ENCODE assay signal across 12 cellular contexts in genomic region chr5:74642543-74642863, GRCh38. TPM values are rescaled to one million over a fixed set of nuclear protein-coding genes. Genes with fewer than 3 reads are reported as not detected.
DNase-seq lines count a peak whose midpoint lies in the region; ATAC-seq, FAIRE-seq and TF ChIP-seq lines count a peak whose summit lies in the region.
"Had no signal": no experiment of that assay in that cellular context is flagged by ENCODE, and none has a peak within 500 bp of the region (broad histone marks: within the 10 kb centered on the region; RNA-seq: fewer than 3 reads in every experiment).

No MANE protein-coding gene starts in this region.

- peaks cover 27% of the 10 kb centered on the region for H3K27me3 Mint-ChIP-seq in activated CD4-positive, alpha-beta T cell treated with anti-CD3 and anti-CD28 coated beads, Interleukin-2, amount 10 ng/mL, durations not matched to agents 7 days and 5 days

- BruUV-seq in K562 (replicated peaks; lab: Mats Ljungman, UMichigan): no TSS peak

- no peaks in the 10 kb centered on the region for H4K20me1 ChIP-seq in K562 (replicated peaks; ENCODE audit: control insufficient read depth, insufficient read depth, low read length)

- H3K27ac Mint-ChIP-seq in stimulated activated effector memory CD8-positive, alpha-beta T cell treated with anti-CD3 and anti-CD28 coated beads, Interleukin-12 subunit alpha, Interleukin-12 subunit beta, amount 100 ng/mL, for 72 hours: no peak overlapping the region
- no peak overlapping the region for H3K27ac Mint-ChIP-seq in activated CD4-positive, alpha-beta T cell treated with anti-CD3 and anti-CD28 coated beads, Interleukin-2, amount 10 ng/mL, durations not matched to agents 7 days and 5 days

- H3K9me3 ChIP-seq in K562 (replicated peaks; ENCODE audit: control insufficient read depth, insufficient read depth, low read depth, low read length) (no peaks in the 10 kb centered on the region), right lobe of liver (no peaks in the 10 kb centered on the region)
- H3K9me3 ChIP-seq: transverse colon had no signal

- CTCF ChIA-PET in K562 (lab: Yijun Ruan, JAX; ENCODE audit: low intra/inter-chr PET ratio): interaction anchor here (1.1 kb wide), 1 partner anchor 740 kb away, joined by 3 read pairs; no protein-coding TSS in a partner anchor
- CTCF ChIA-PET in activated CD4-positive, alpha-beta T cell treated with anti-CD3 and anti-CD28 coated beads, Interleukin-2, amount 10 ng/mL, durations not matched to agents 7 days and 5 days (lab: Charles Lee): interaction anchor here (3.5 kb wide), 1 partner anchor 9 kb away, joined by 10 read pairs; no protein-coding TSS in a partner anchor

- H3K4me3 ChIP-seq in K562 (no peak overlapping the region), right lobe of liver (no peak overlapping the region)

- peaks cover 17 to 42% of the 10 kb centered on the region in 2 experiments; a peak in 4 of 5 replicates for H3K27me3 ChIP-seq in K562 (ENCODE audit: control insufficient read depth in 2 of 2, insufficient read depth in 2 of 2, low read length in 2 of 2)
- no peaks in the 10 kb centered on the region for H3K27me3 ChIP-seq in right lobe of liver
- H3K27me3 ChIP-seq: transverse colon had no signal

- TF ChIP-seq RAD21 in K562 (CRISPR knock-in tag; conservative IDR thresholded peaks at IDR 0.05 in 1 of 2, IDR thresholded peaks at IDR 0.05 in 1 of 2): no peak

- no peaks in the 10 kb centered on the region for H3K9me3 Mint-ChIP-seq in stimulated activated effector memory CD8-positive, alpha-beta T cell treated with anti-CD3 and anti-CD28 coated beads, Interleukin-12 subunit alpha, Interleukin-12 subunit beta, amount 100 ng/mL, for 72 hours
- H3K9me3 Mint-ChIP-seq in activated CD4-positive, alpha-beta T cell treated with anti-CD3 and anti-CD28 coated beads, Interleukin-2, amount 10 ng/mL, durations not matched to agents 7 days and 5 days: no peaks in the 10 kb centered on the region
- H3K9me3 Mint-ChIP-seq: natural killer cell had no signal

- no peak for TF ChIP-seq CTCF in K562 (IDR thresholded peaks at IDR 0.05 in 2 of 3, conservative IDR thresholded peaks at IDR 0.05 in 1 of 3; ENCODE audit: insufficient read depth in 2 of 3, low read depth in 1 of 3, low read length in 3 of 3)
- no peak for TF ChIP-seq CTCF in right lobe of liver (IDR thresholded peaks at IDR 0.05)

- WGBS in K562 (ENCODE audit: insufficient coverage, low coverage, missing lambda C conversion rate): 22% methylated on average over 6 of the region's 6 CpGs
- 59% methylated on average over 5 of the region's 6 CpGs for WGBS in right lobe of liver (ENCODE audit: insufficient coverage, low coverage, low lambda C conversion rate, missing lambda C conversion rate)

- H3K27ac ChIP-seq in K562 (ENCODE audit: extremely low read depth, low read depth, low read length) (no peak overlapping the region), right lobe of liver (peak overlapping the region in 2 of 3 donors; percentile 91 to 92)

- no peak overlapping the region for H3K4me2 ChIP-seq in K562 (ENCODE audit: insufficient read depth, low read length)

- in situ Hi-C loops in K562 (cut with MboI): loop anchor here (25.0 kb wide), 1 partner anchor 605 kb away; no protein-coding TSS in a partner anchor

- peaks cover 5% of the 10 kb centered on the region for H3K36me3 Mint-ChIP-seq in stimulated activated effector memory CD8-positive, alpha-beta T cell treated with anti-CD3 and anti-CD28 coated beads, Interleukin-12 subunit alpha, Interleukin-12 subunit beta, amount 100 ng/mL, for 72 hours
- no peaks in the 10 kb centered on the region for H3K36me3 Mint-ChIP-seq in activated CD4-positive, alpha-beta T cell treated with anti-CD3 and anti-CD28 coated beads, Interleukin-2, amount 10 ng/mL, durations not matched to agents 7 days and 5 days (ENCODE audit: low read depth)
- H3K36me3 Mint-ChIP-seq: natural killer cell had no signal

- TF ChIP-seq POLR2A in K562 (conservative IDR thresholded peaks at IDR 0.05): no peak
- TF ChIP-seq POLR2A in right lobe of liver (IDR thresholded peaks at IDR 0.05): no peak

- H3K4me1 Mint-ChIP-seq in stimulated activated effector memory CD8-positive, alpha-beta T cell treated with anti-CD3 and anti-CD28 coated beads, Interleukin-12 subunit alpha, Interleukin-12 subunit beta, amount 100 ng/mL, for 72 hours: peaks cover 41% of the 10 kb centered on the region
- H3K4me1 Mint-ChIP-seq in activated CD4-positive, alpha-beta T cell treated with anti-CD3 and anti-CD28 coated beads, Interleukin-2, amount 10 ng/mL, durations not matched to agents 7 days and 5 days: peaks cover 36% of the 10 kb centered on the region

- no peaks in the 10 kb centered on the region for H3K9me1 ChIP-seq in K562 (ENCODE audit: control insufficient read depth, insufficient read depth, low read length)

- intact Hi-C loops in K562 (cut with micrococcal nuclease): loop anchor here (5.0 kb wide), 2 partner anchors 250 to 430 kb away; no protein-coding TSS in a partner anchor
- intact Hi-C loops in right lobe of liver (cut with DNase I): loop anchor here (10.0 kb wide), 2 partner anchors 228 to 738 kb away; no protein-coding TSS in a partner anchor

- FAIRE-seq in K562 (lab: Jason Lieb, UNC): no peak
- FAIRE-seq: frontal cortex, kidney had no signal

- POLR2A ChIA-PET in K562 (lab: Yijun Ruan, JAX): interaction anchor here (0.6 kb wide), 1 partner anchor 512 kb away, joined by 3 read pairs; no protein-coding TSS in a partner anchor
- POLR2A ChIA-PET in activated CD4-positive, alpha-beta T cell treated with anti-CD3 and anti-CD28 coated beads, Interleukin-2, amount 10 ng/mL, durations not matched to agents 7 days and 5 days (lab: Charles Lee): interaction anchor here (0.6 kb wide), 1 partner anchor 431 kb away, joined by 3 read pairs; no protein-coding TSS in a partner anchor

- H3K36me3 ChIP-seq in K562 (ENCODE audit: control insufficient read depth, insufficient read depth, low read length): no peaks in the 10 kb centered on the region
- no peaks in the 10 kb centered on the region for H3K36me3 ChIP-seq in right lobe of liver
- H3K36me3 ChIP-seq: transverse colon had no signal

- no peak for ATAC-seq in K562
- no peak for ATAC-seq in right lobe of liver
- ATAC-seq in stimulated activated effector memory CD8-positive, alpha-beta T cell treated with anti-CD3 and anti-CD28 coated beads, Interleukin-12 subunit alpha, Interleukin-12 subunit beta, amount 100 ng/mL, for 72 hours: no peak
- ATAC-seq: natural killer cell had no signal

- peak overlapping the region; percentile 14; the same call in 1 of the 2 replicates for H2AFZ ChIP-seq in K562 (ENCODE audit: low read depth, low read length)

- TF ChIP-seq EP300 in K562 (IDR thresholded peaks at IDR 0.05; ENCODE audit: low read length): no peak

- no peaks in the 10 kb centered on the region for H3K79me2 ChIP-seq in K562 (ENCODE audit: control insufficient read depth, insufficient read depth, low read length)

- H3K9ac ChIP-seq in K562 (ENCODE audit: insufficient read depth in 1 of 2, low read depth in 2 of 2, low read length in 2 of 2): no peak overlapping the region

- peak overlapping the region; percentile 85 for H3K4me3 Mint-ChIP-seq in stimulated activated effector memory CD8-positive, alpha-beta T cell treated with anti-CD3 and anti-CD28 coated beads, Interleukin-12 subunit alpha, Interleukin-12 subunit beta, amount 100 ng/mL, for 72 hours
- H3K4me3 Mint-ChIP-seq in activated CD4-positive, alpha-beta T cell treated with anti-CD3 and anti-CD28 coated beads, Interleukin-2, amount 10 ng/mL, durations not matched to agents 7 days and 5 days: no peak overlapping the region

- H3K4me1 ChIP-seq in K562 (replicated peaks in 1 of 2; ENCODE audit: control insufficient read depth in 2 of 2, insufficient read depth in 2 of 2, low read length in 2 of 2) (peaks cover 9 to 19% of the 10 kb centered on the region in 2 experiments; a peak in 3 of 5 replicates), right lobe of liver (peaks cover 0 to 15% (median 0%) of the 10 kb centered on the region in 4 donors)

- peak; percentile 29 for DNase-seq in NCI-H748 (lab: John Stamatoyannopoulos, UW; ENCODE audit: unreplicated experiment)
- DNase-seq in NCI-H748 treated with DMSO at 0.1 percent for 48 hours (lab: John Stamatoyannopoulos, UW): no peak
- DNase-seq in K562 (ENCODE audit: extremely low read depth in 1 of 4, low spot score in 3 of 4): no peak
- no peak for DNase-seq in right lobe of liver
- DNase-seq in stimulated activated effector memory CD8-positive, alpha-beta T cell treated with anti-CD3 and anti-CD28 coated beads, Interleukin-12 subunit alpha, Interleukin-12 subunit beta, amount 100 ng/mL, for 72 hours (ENCODE audit: low spot score in 2 of 2): no peak
- no peak for DNase-seq in activated CD4-positive, alpha-beta T cell treated with anti-CD3 and anti-CD28 coated beads, Interleukin-2, amount 10 ng/mL, durations not matched to agents 7 days and 5 days
- no peak for DNase-seq in UCSD-AML1 (lab: John Stamatoyannopoulos, UW; ENCODE audit: unreplicated experiment)
- DNase-seq in NCI-H2227 (lab: John Stamatoyannopoulos, UW; ENCODE audit: unreplicated experiment): no peak
- DNase-seq: kidney, natural killer cell had no signal

RNA-seq across cellular contexts. Expression of gene ENC1, which starts 2.0 kb away (rescaled TPM):
- 0.92 and 4.1 TPM in 2 replicates for total RNA-seq in K562 (2011; cell fraction: chromatin; rRNA removed; ENCODE audit: low replicate concordance)
- total RNA-seq in K562 (2011; cell fraction: nucleolus; rRNA removed): 0.66 and 3.7 TPM in 2 replicates
- 0.51 and 0.84 TPM in 2 replicates for total RNA-seq in K562 (2011; cell fraction: nucleoplasm; rRNA removed)
- total RNA-seq in K562 (2014; rRNA removed) (0.86 and 4.1 TPM in 2 replicates), K562 (2014; rRNA removed; fragmentation: Illumina TruSeq; extraction: Trizol) (1.1 and 1.2 TPM in 2 replicates), K562 (2015; rRNA removed; fragmentation: Illumina TruSeq; extraction: Trizol) (1.3 and 1.5 TPM in 2 replicates), K562 (2021) (2.5 and 2.6 TPM in 2 replicates), right lobe of liver (1 to 10 TPM; 4.5 to 6.8 (median 5.5) TPM)
- polyA plus RNA-seq in K562 (2011; rRNA removed) (1.9 and 3.2 TPM in 2 replicates), K562 (2014; fragmentation: Illumina TruSeq; extraction: Trizol) (0.97 and 1.1 TPM in 2 replicates), K562 (2014; fragmentation: Nextera tagmentation; extraction: Ambion mirVana) (under 1 TPM; 0.17 to 0.37 TPM), K562 (2014; rRNA removed) (0.67 and 0.91 TPM in 2 replicates)
- polyA plus RNA-seq in K562 (2011; cell fraction: cytosol; rRNA removed): 1.5 and 4.8 TPM in 2 replicates
- polyA plus RNA-seq in K562 (2011; cell fraction: nucleus; rRNA removed): 4.3 and 10.7 TPM in 2 replicates
- polyA plus RNA-seq in K562 (2012): 2.0 TPM in 2 replicates
- 5.4 and 9.5 TPM in 2 replicates for polyA minus RNA-seq in K562 (2011; rRNA and poly(A)+ RNA removed)
- 2.4 and 4.6 TPM in 2 replicates for polyA minus RNA-seq in K562 (2011; cell fraction: cytosol; rRNA and poly(A)+ RNA removed)
- polyA minus RNA-seq in K562 (2011; cell fraction: nucleus; rRNA and poly(A)+ RNA removed): 7.8 and 13.5 TPM in 2 replicates
- total RNA-seq in activated CD4-positive, alpha-beta T cell treated with anti-CD3 and anti-CD28 coated beads, Interleukin-2, amount 10 ng/mL, durations not matched to agents 7 days and 5 days: 1 to 10 TPM; 2.2 to 3.4 TPM

RNA-seq across cellular contexts. Expression of gene HEXB, which starts 42.5 kb away (rescaled TPM):
- 81.4 and 164 TPM in 2 replicates for total RNA-seq in K562 (2011; cell fraction: chromatin; rRNA removed; ENCODE audit: low replicate concordance)
- 95.6 and 99.2 TPM in 2 replicates for total RNA-seq in K562 (2011; cell fraction: nucleolus; rRNA removed)
- 119 and 129 TPM in 2 replicates for total RNA-seq in K562 (2011; cell fraction: nucleoplasm; rRNA removed)
- 128 and 135 TPM in 2 replicates for total RNA-seq in K562 (2014; rRNA removed)
- 115 and 129 TPM in 2 replicates for total RNA-seq in K562 (2014; rRNA removed; fragmentation: Illumina TruSeq; extraction: Trizol)
- 142 and 158 TPM in 2 replicates for total RNA-seq in K562 (2015; rRNA removed; fragmentation: Illumina TruSeq; extraction: Trizol)
- 88.1 and 94.9 TPM in 2 replicates for total RNA-seq in K562 (2021)
- polyA plus RNA-seq in K562 (2011; rRNA removed): 60.6 and 126 TPM in 2 replicates
- 50.8 and 91.3 TPM in 2 replicates for polyA plus RNA-seq in K562 (2011; cell fraction: cytosol; rRNA removed)
- 28.3 and 29.2 TPM in 2 replicates for polyA plus RNA-seq in K562 (2011; cell fraction: nucleus; rRNA removed)
- polyA plus RNA-seq in K562 (2012): 119 and 129 TPM in 2 replicates
- polyA plus RNA-seq in K562 (2014; fragmentation: Illumina TruSeq; extraction: Trizol): 101 and 106 TPM in 2 replicates
- polyA plus RNA-seq in K562 (2014; fragmentation: Nextera tagmentation; extraction: Ambion mirVana): 10 to 100 TPM; 22.9 to 37.1 TPM
- polyA plus RNA-seq in K562 (2014; rRNA removed): 105 and 108 TPM in 2 replicates
- polyA minus RNA-seq in K562 (2011; rRNA and poly(A)+ RNA removed): 108 and 142 TPM in 2 replicates
- 21.8 and 38.4 TPM in 2 replicates for polyA minus RNA-seq in K562 (2011; cell fraction: cytosol; rRNA and poly(A)+ RNA removed)
- 31.5 and 35.0 TPM in 2 replicates for polyA minus RNA-seq in K562 (2011; cell fraction: nucleus; rRNA and poly(A)+ RNA removed)
- 100 to 1,000 TPM in 3 of 6 experiments, 10 to 100 TPM in 3; 67.8 to 174 (median 121) TPM for total RNA-seq in right lobe of liver
- 10 to 100 TPM; 71.4 to 73.3 TPM for total RNA-seq in activated CD4-positive, alpha-beta T cell treated with anti-CD3 and anti-CD28 coated beads, Interleukin-2, amount 10 ng/mL, durations not matched to agents 7 days and 5 days
